19 cellular contexts compared by ENCODE assay signal in genomic region chr2:100801402-100801801, GRCh38. TPM values are rescaled to one million over a fixed set of nuclear protein-coding genes. Genes with fewer than 3 reads are reported as not detected.
DNase-seq lines count a peak whose midpoint lies in the region; ATAC-seq and TF ChIP-seq lines count a peak whose summit lies in the region.
"Had no signal": no experiment of that assay in that cellular context is flagged by ENCODE, and none has a peak within 500 bp of the region (broad histone marks: within the 10 kb centered on the region; RNA-seq: fewer than 3 reads in every experiment).

No MANE protein-coding gene starts in this region.

- H3K4me3 ChIP-seq in RWPE2 (ENCODE audit: severe bottlenecking) (no peak overlapping the region), muscle layer of colon (ENCODE audit: low read depth in 1 of 2, low read length in 2 of 2) (no peak overlapping the region)
- H3K4me3 ChIP-seq: GM23248 had no signal

- TF ChIP-seq CTCF in RWPE2 (IDR thresholded peaks at IDR 0.05; ENCODE audit: poor library complexity, severe bottlenecking) = no peak
- TF ChIP-seq CTCF in chondrocyte (IDR thresholded peaks at IDR 0.05) = no peak

- peak; percentile 48 for DNase-seq in A172 (ENCODE audit: low spot score)
- DNase-seq in RWPE2 (ENCODE audit: low spot score) = no peak
- no peak for DNase-seq in chondrocyte (ENCODE audit: low spot score)
- DNase-seq in stimulated activated naive CD8-positive, alpha-beta T cell treated with anti-CD3 and anti-CD28 coated beads, Interleukin-15, amount 100 ng/mL, for 72 hours = no peak
- no peak for DNase-seq in GOT3 (lab: John Stamatoyannopoulos, UW)
- no peak for DNase-seq in stimulated activated CD4-positive, alpha-beta T cell treated with anti-CD3 and anti-CD28 coated beads, Interleukin-4, amount 100 ng/mL, for 4 hours
- DNase-seq in NK-92 treated with Interleukin-12 subunit alpha and Interleukin-12 subunit beta, amount 100 ng/mL, for 24 hours (lab: John Stamatoyannopoulos, UW) = no peak
- DNase-seq: activated T-cell treated with anti-CD3 and anti-CD28 coated beads, Interleukin-2, amount 50 U/mL, for 4 hours; amniotic stem cell; DMS53; GM23248; naive B cell; NCI-H446 treated with DMSO at 0.1 percent for 48 hours; occipital lobe; retina; SIG-M5 had no signal

- H3K4me1 Mint-ChIP-seq in chondrocyte (ENCODE audit: low read depth) = peaks cover 34% of the 10 kb centered on the region
- H3K4me1 Mint-ChIP-seq in stimulated activated naive CD8-positive, alpha-beta T cell treated with anti-CD3 and anti-CD28 coated beads, Interleukin-15, amount 100 ng/mL, for 72 hours = no peaks in the 10 kb centered on the region
- H3K4me1 Mint-ChIP-seq: naive B cell had no signal

- no peaks in the 10 kb centered on the region for H3K36me3 Mint-ChIP-seq in chondrocyte (ENCODE audit: low read depth)
- H3K36me3 Mint-ChIP-seq: IgD-negative memory B cell, naive B cell, type B pancreatic cell had no signal

- H3K9me3 Mint-ChIP-seq in chondrocyte (ENCODE audit: low read depth) = no peaks in the 10 kb centered on the region
- no peaks in the 10 kb centered on the region for H3K9me3 Mint-ChIP-seq in stimulated activated naive CD8-positive, alpha-beta T cell treated with anti-CD3 and anti-CD28 coated beads, Interleukin-15, amount 100 ng/mL, for 72 hours
- H3K9me3 Mint-ChIP-seq: activated T-cell treated with anti-CD3 and anti-CD28 coated beads, Interleukin-2, amount 50 U/mL, for 4 hours had no signal

- H3K4me3 Mint-ChIP-seq in chondrocyte (ENCODE audit: unreplicated experiment) = no peak overlapping the region
- no peak overlapping the region for H3K4me3 Mint-ChIP-seq in stimulated activated naive CD8-positive, alpha-beta T cell treated with anti-CD3 and anti-CD28 coated beads, Interleukin-15, amount 100 ng/mL, for 72 hours
- H3K4me3 Mint-ChIP-seq: activated T-cell treated with anti-CD3 and anti-CD28 coated beads, Interleukin-2, amount 50 U/mL, for 4 hours; IgD-negative memory B cell; naive B cell; type B pancreatic cell had no signal

- H3K27ac ChIP-seq in RWPE2 (ENCODE audit: poor library complexity, severe bottlenecking) (peak overlapping the region; percentile 60), muscle layer of colon (ENCODE audit: low read depth, low read length) (peak overlapping the region; percentile 54)
- H3K27ac ChIP-seq: GM23248 had no signal

- ATAC-seq in RWPE2 (ENCODE audit: low read depth) = peak; percentile 82
- ATAC-seq in stimulated activated naive CD8-positive, alpha-beta T cell treated with anti-CD3 and anti-CD28 coated beads, Interleukin-15, amount 100 ng/mL, for 72 hours = no peak
- ATAC-seq: activated T-cell treated with anti-CD3 and anti-CD28 coated beads, Interleukin-2, amount 50 U/mL, for 4 hours had no signal

- peaks cover 1% of the 10 kb centered on the region for H3K27me3 Mint-ChIP-seq in chondrocyte (ENCODE audit: low read depth)
- H3K27me3 Mint-ChIP-seq in stimulated activated naive CD8-positive, alpha-beta T cell treated with anti-CD3 and anti-CD28 coated beads, Interleukin-15, amount 100 ng/mL, for 72 hours = no peaks in the 10 kb centered on the region

- H3K9ac ChIP-seq in muscle layer of colon (ENCODE audit: low read length) = no peak overlapping the region
- H3K9ac ChIP-seq: GM23248 had no signal

- H3K36me3 ChIP-seq in RWPE2 (ENCODE audit: low read depth) (no peaks in the 10 kb centered on the region), muscle layer of colon (ENCODE audit: insufficient read depth, low read length) (no peaks in the 10 kb centered on the region)

- no peaks in the 10 kb centered on the region for H3K9me3 ChIP-seq in RWPE2 (ENCODE audit: severe bottlenecking)
- H3K9me3 ChIP-seq in muscle layer of colon (ENCODE audit: low read length) = no peaks in the 10 kb centered on the region

- H3K27me3 ChIP-seq in RWPE2 (ENCODE audit: insufficient read depth, poor library complexity, severe bottlenecking) (no peaks in the 10 kb centered on the region), muscle layer of colon (ENCODE audit: control insufficient read depth in 1 of 2, insufficient read depth in 2 of 2, low read length in 2 of 2) (no peaks in the 10 kb centered on the region)

- peak overlapping the region; percentile 87 for H3K27ac Mint-ChIP-seq in chondrocyte (ENCODE audit: unreplicated experiment)
- H3K27ac Mint-ChIP-seq in stimulated activated naive CD8-positive, alpha-beta T cell treated with anti-CD3 and anti-CD28 coated beads, Interleukin-15, amount 100 ng/mL, for 72 hours = no peak overlapping the region
- H3K27ac Mint-ChIP-seq: IgD-negative memory B cell, naive B cell, type B pancreatic cell had no signal

- peaks cover 26% of the 10 kb centered on the region for H3K4me1 ChIP-seq in RWPE2 (ENCODE audit: insufficient read depth, poor library complexity, severe bottlenecking)
- peaks cover 25% of the 10 kb centered on the region for H3K4me1 ChIP-seq in muscle layer of colon (ENCODE audit: insufficient read depth, low read length)

RNA-seq across cellular contexts. Expression of gene NPAS2, which starts 18.5 kb away (rescaled TPM):
- total RNA-seq in A172 (2014; rRNA removed; shearing (Covaris generic)) = 3.7 and 5.2 TPM in 2 replicates
- total RNA-seq in chondrocyte = 21.7 to 25.6 TPM (median 24.0 TPM) in 3 replicates
